Comparison of ENCODE assay signal across 1 cellular context in genomic region chr4:106893395-106893881, GRCh38.
TF ChIP-seq lines count a peak whose summit lies in the region.

No MANE protein-coding gene starts in this region.

TF ChIP-seq in HepG2, 621 proteins besides CTCF, POLR2A, EP300 and RAD21:
- TF ChIP-seq PRDM15 (CRISPR knock-in tag; IDR thresholded peaks at IDR 0.05) (no peak), DRAP1 (CRISPR knock-in tag; IDR thresholded peaks at IDR 0.05) (no peak), CHD2 (IDR thresholded peaks at IDR 0.05; ENCODE audit: low read depth, low read length) (no peak), HOXA5 (CRISPR knock-in tag; IDR thresholded peaks at IDR 0.05) (no peak), RELA (CRISPR knock-in tag; IDR thresholded peaks at IDR 0.05) (no peak)
